In genomic region chr7:80726731-80727130, GRCh38 we compare ENCODE assay signal across 19 cellular contexts.
"Had no signal": no experiment of that assay in that cellular context is flagged by ENCODE, and none has a peak within 500 bp of the region (broad histone marks: within the 10 kb centered on the region; RNA-seq: fewer than 3 reads in every experiment).

No MANE protein-coding gene starts in this region.

- H3K36me3 Mint-ChIP-seq: activated CD8-positive, alpha-beta memory T cell treated with anti-CD3 and anti-CD28 coated beads, Interleukin-2, amount 10 ng/mL, durations not matched to agents 7 days and 5 days; activated naive CD8-positive, alpha-beta T cell treated with anti-CD3 and anti-CD28 coated beads for 36 hours; natural killer cell had no signal

- H3K27ac Mint-ChIP-seq: activated CD8-positive, alpha-beta memory T cell treated with anti-CD3 and anti-CD28 coated beads, Interleukin-2, amount 10 ng/mL, durations not matched to agents 7 days and 5 days; activated naive CD8-positive, alpha-beta T cell treated with anti-CD3 and anti-CD28 coated beads for 36 hours; activated T-cell treated with anti-CD3 and anti-CD28 coated beads, Interleukin-2, amount 50 U/mL, for 24 hours; endodermal cell; natural killer cell; T-helper 2 cell treated with Interferon-gamma antibody and Interleukin-4, amounts not matched to agents 5 μg/mL and 100 μg/mL, for 36 hours had no signal

- H3K4me3 Mint-ChIP-seq: activated CD8-positive, alpha-beta memory T cell treated with anti-CD3 and anti-CD28 coated beads, Interleukin-2, amount 10 ng/mL, durations not matched to agents 7 days and 5 days; activated naive CD8-positive, alpha-beta T cell treated with anti-CD3 and anti-CD28 coated beads for 36 hours; activated T-cell treated with anti-CD3 and anti-CD28 coated beads, Interleukin-2, amount 50 U/mL, for 24 hours; endodermal cell; natural killer cell; T-helper 2 cell treated with Interferon-gamma antibody and Interleukin-4, amounts not matched to agents 5 μg/mL and 100 μg/mL, for 36 hours had no signal

- H3K36me3 ChIP-seq: breast epithelium, right lobe of liver, transverse colon had no signal

- H3K27me3 Mint-ChIP-seq: activated CD8-positive, alpha-beta memory T cell treated with anti-CD3 and anti-CD28 coated beads, Interleukin-2, amount 10 ng/mL, durations not matched to agents 7 days and 5 days; activated naive CD8-positive, alpha-beta T cell treated with anti-CD3 and anti-CD28 coated beads for 36 hours; activated T-cell treated with anti-CD3 and anti-CD28 coated beads, Interleukin-2, amount 50 U/mL, for 24 hours had no signal

- H3K4me1 Mint-ChIP-seq: activated CD8-positive, alpha-beta memory T cell treated with anti-CD3 and anti-CD28 coated beads, Interleukin-2, amount 10 ng/mL, durations not matched to agents 7 days and 5 days; activated naive CD8-positive, alpha-beta T cell treated with anti-CD3 and anti-CD28 coated beads for 36 hours; natural killer cell had no signal

- H3K9me3 ChIP-seq: breast epithelium, psoas muscle, right lobe of liver, transverse colon had no signal

- DNase-seq: activated CD4-positive, alpha-beta T cell treated with anti-CD3 and anti-CD28 coated beads for 1 hour; activated CD4-positive, alpha-beta T cell treated with anti-CD3 and anti-CD28 coated beads, Interleukin-2, amount 50 U/mL, for 48 hours; activated CD8-positive, alpha-beta memory T cell treated with anti-CD3 and anti-CD28 coated beads, Interleukin-2, amount 10 ng/mL, durations not matched to agents 7 days and 5 days; activated gamma-delta T cell treated with Interleukin-2 at 50 U/mL for 16 hours; activated naive CD8-positive, alpha-beta T cell treated with anti-CD3 and anti-CD28 coated beads for 36 hours; activated T-cell treated with anti-CD3 and anti-CD28 coated beads, Interleukin-2, amount 50 U/mL, for 24 hours; anterior cingulate cortex; endodermal cell; erythroblast; hypothalamus; natural killer cell; psoas muscle; right lobe of liver; stimulated activated naive CD4-positive, alpha-beta T cell; substantia nigra; transverse colon had no signal

- H3K4me3 ChIP-seq: breast epithelium, lung, psoas muscle, right lobe of liver, transverse colon had no signal

- H3K9me3 Mint-ChIP-seq: activated naive CD8-positive, alpha-beta T cell treated with anti-CD3 and anti-CD28 coated beads for 36 hours; endodermal cell; T-helper 2 cell treated with Interferon-gamma antibody and Interleukin-4, amounts not matched to agents 5 μg/mL and 100 μg/mL, for 36 hours had no signal

- ATAC-seq: activated CD8-positive, alpha-beta memory T cell treated with anti-CD3 and anti-CD28 coated beads, Interleukin-2, amount 10 ng/mL, durations not matched to agents 7 days and 5 days; natural killer cell; psoas muscle; right lobe of liver had no signal

- H3K27me3 ChIP-seq: breast epithelium, right lobe of liver, transverse colon had no signal

- H3K27ac ChIP-seq: breast epithelium, psoas muscle, right lobe of liver, transverse colon had no signal

- H3K4me1 ChIP-seq: breast epithelium, psoas muscle, right lobe of liver had no signal
